1 cellular context compared by ENCODE assay signal in genomic region chr2:113977660-113978523, GRCh38.
TF ChIP-seq lines count a peak whose summit lies in the region.

No MANE protein-coding gene starts in this region.

TF ChIP-seq in H1, 55 proteins besides CTCF, POLR2A, EP300 and RAD21 (continued from another document):
- TF ChIP-seq KDM1A (IDR thresholded peaks at IDR 0.05; ENCODE audit: borderline replicate concordance, low read length): no peak
- TF ChIP-seq SP4 (IDR thresholded peaks at IDR 0.05; ENCODE audit: low read length): no peak
- TF ChIP-seq BACH1 (IDR thresholded peaks at IDR 0.05; ENCODE audit: low read length): no peak
- no peak for TF ChIP-seq HDAC6 (IDR thresholded peaks at IDR 0.05; ENCODE audit: low read depth, low read length)
- no peak for TF ChIP-seq SP2 (IDR thresholded peaks at IDR 0.05; ENCODE audit: low read length)
- TF ChIP-seq NRF1 (IDR thresholded peaks at IDR 0.05; ENCODE audit: low read depth, low read length): no peak
- no peak for TF ChIP-seq FOSL1 (IDR thresholded peaks at IDR 0.05; ENCODE audit: insufficient read depth, low read depth, low read length)
- no peak for TF ChIP-seq TCF12 (IDR thresholded peaks at IDR 0.05; ENCODE audit: low read depth, low read length)
- no peak for TF ChIP-seq CREB1 (IDR thresholded peaks at IDR 0.05)
- no peak for TF ChIP-seq SUZ12 (IDR thresholded peaks at IDR 0.05; ENCODE audit: low read length)
